22 cellular contexts compared by ENCODE assay signal in genomic region chr11:19913893-19914249, GRCh38.
DNase-seq lines count a peak whose midpoint lies in the region; ATAC-seq, FAIRE-seq and TF ChIP-seq lines count a peak whose summit lies in the region.
"Had no signal": no experiment of that assay in that cellular context is flagged by ENCODE, and none has a peak within 500 bp of the region (broad histone marks: within the 10 kb centered on the region; RNA-seq: fewer than 3 reads in every experiment).

No MANE protein-coding gene starts in this region.

- H3K27me3 ChIP-seq in HepG2 (ENCODE audit: control insufficient read depth in 1 of 2, insufficient read depth in 2 of 2, low read length in 2 of 2) (no peaks in the 10 kb centered on the region), right lobe of liver (no peaks in the 10 kb centered on the region), ascending aorta (no peaks in the 10 kb centered on the region), neural progenitor cell (no peaks in the 10 kb centered on the region), aorta (ENCODE audit: control insufficient read depth in 1 of 2, insufficient read depth in 2 of 2, low read length in 1 of 2) (no peaks in the 10 kb centered on the region), brain microvascular endothelial cell (replicated peaks) (no peaks in the 10 kb centered on the region)
- H3K27me3 ChIP-seq: BLaER1 treated with 17β-estradiol and CSF1 and Interleukin-3, amounts not matched to agents 10 nM and 100 nM had no signal

- H3F3A ChIP-seq in neural progenitor cell (ENCODE audit: low read depth), result peaks cover 11% of the 10 kb centered on the region

- H3K36me3 ChIP-seq in HepG2 (replicated peaks in 1 of 2; ENCODE audit: control insufficient read depth in 1 of 2, insufficient read depth in 2 of 2, low read length in 2 of 2) (no peaks in the 10 kb centered on the region), right lobe of liver (no peaks in the 10 kb centered on the region), ascending aorta (peaks cover 22 to 28% of the 10 kb centered on the region in 2 donors), neural progenitor cell (no peaks in the 10 kb centered on the region), aorta (ENCODE audit: control insufficient read depth in 1 of 2, insufficient read depth in 2 of 2, low read length in 1 of 2) (peaks cover 3% of the 10 kb centered on the region in 2 donors), brain microvascular endothelial cell (replicated peaks) (no peaks in the 10 kb centered on the region)
- H3K36me3 ChIP-seq: BLaER1 treated with 17β-estradiol and CSF1 and Interleukin-3, amounts not matched to agents 10 nM and 100 nM; HAP-1 had no signal

- H3K27ac Mint-ChIP-seq in neural progenitor cell, result peak overlapping the region; percentile 72
- H3K27ac Mint-ChIP-seq: CD8-positive, alpha-beta memory T cell had no signal

- H3K4me3 Mint-ChIP-seq in neural progenitor cell, result no peak overlapping the region
- H3K4me3 Mint-ChIP-seq: CD8-positive, alpha-beta memory T cell had no signal

- 81% methylated on average over 3 of the region's 3 CpGs for WGBS in HepG2 (ENCODE audit: low lambda C conversion rate)
- WGBS in right lobe of liver (ENCODE audit: insufficient coverage, low coverage, low lambda C conversion rate, missing lambda C conversion rate), result 48% methylated on average over 3 of the region's 3 CpGs
- WGBS in aorta, 2 donors, result 6 to 17% methylated on average over 3 of the region's 3 CpGs

- ATAC-seq in HepG2 (no peak), right lobe of liver (no peak), aorta (ENCODE audit: low FRiP score) (no peak), HG03354 (IDR thresholded peaks at IDR 0.05; ENCODE audit: poor library complexity, severe bottlenecking, unreplicated experiment) (no peak)
- ATAC-seq: A549, K562, PC-3 had no signal

- H3K9ac ChIP-seq in HepG2 (ENCODE audit: insufficient read depth, low read depth, low read length) (peak overlapping the region; percentile 58; the same call in 1 of the 2 replicates), neural progenitor cell (no peak overlapping the region)
- H3K9ac ChIP-seq: BLaER1 treated with 17β-estradiol and CSF1 and Interleukin-3, amounts not matched to agents 10 nM and 100 nM had no signal

- no peak for FAIRE-seq in HepG2 (lab: Jason Lieb, UNC)
- FAIRE-seq: A549, D721Med, HTR-8/SVneo, K562 had no signal

- H3K9me3 ChIP-seq in HepG2 (ENCODE audit: low read length), result no peaks in the 10 kb centered on the region
- no peaks in the 10 kb centered on the region for H3K9me3 ChIP-seq in right lobe of liver
- H3K9me3 ChIP-seq in ascending aorta, result no peaks in the 10 kb centered on the region
- H3K9me3 ChIP-seq in neural progenitor cell (ENCODE audit: low read depth), result no peaks in the 10 kb centered on the region
- H3K9me3 ChIP-seq in aorta (ENCODE audit: control insufficient read depth, low read length), result no peaks in the 10 kb centered on the region
- H3K9me3 ChIP-seq: A549; BLaER1 treated with 17β-estradiol and CSF1 and Interleukin-3, amounts not matched to agents 10 nM and 100 nM; HAP-1 had no signal

- CTCF ChIA-PET in HepG2 (lab: Yijun Ruan, JAX; ENCODE audit: low intra/inter-chr PET ratio, low total read pairs), result no interaction called here

- TF ChIP-seq POLR2A in HepG2 (IDR thresholded peaks at IDR 0.05; ENCODE audit: insufficient read depth in 1 of 2, low read depth in 2 of 2, low read length in 2 of 2), result no peak
- TF ChIP-seq POLR2A in right lobe of liver (IDR thresholded peaks at IDR 0.05), result no peak

- H3K27ac ChIP-seq in HepG2 (ENCODE audit: extremely low read length, insufficient read depth, low read length) (peak overlapping the region; percentile 93), right lobe of liver (peak overlapping the region in 1 of 3 donors; percentile 70), ascending aorta (peak overlapping the region; percentile 7 to 40), neural progenitor cell (no peak overlapping the region), aorta (ENCODE audit: low read depth in 1 of 2, low read length in 2 of 2) (peak overlapping the region; percentile 39 to 54), brain microvascular endothelial cell (no peak overlapping the region)
- H3K27ac ChIP-seq: A549; BLaER1 treated with 17β-estradiol and CSF1 and Interleukin-3, amounts not matched to agents 10 nM and 100 nM; RWPE1 had no signal

- TF ChIP-seq RAD21 in HepG2 (CRISPR knock-in tag; IDR thresholded peaks at IDR 0.05), result no peak

- TF ChIP-seq EP300 in HepG2 (IDR thresholded peaks at IDR 0.05; ENCODE audit: low read depth in 2 of 2, low read length in 2 of 2) (no peak), HepG2 (CRISPR knock-in tag; IDR thresholded peaks at IDR 0.05; ENCODE audit: borderline replicate concordance) (no peak)

- H3K36me3 Mint-ChIP-seq in neural progenitor cell, result peaks cover 14% of the 10 kb centered on the region
- H3K36me3 Mint-ChIP-seq: CD8-positive, alpha-beta memory T cell had no signal

- H3K4me3 ChIP-seq in HepG2 (replicated peaks in 1 of 3; ENCODE audit: insufficient read depth in 1 of 3, low read depth in 2 of 3, low read length in 3 of 3) (no peak overlapping the region; a peak in 2 of 6 replicates), right lobe of liver (no peak overlapping the region), ascending aorta (no peak overlapping the region), neural progenitor cell (no peak overlapping the region), aorta (ENCODE audit: low read length in 2 of 2) (no peak overlapping the region), brain microvascular endothelial cell (ENCODE audit: low read depth, low read length) (no peak overlapping the region)
- H3K4me3 ChIP-seq: A549; BLaER1 treated with 17β-estradiol and CSF1 and Interleukin-3, amounts not matched to agents 10 nM and 100 nM; HAP-1; K562 had no signal

- no peaks in the 10 kb centered on the region for H3K27me3 Mint-ChIP-seq in neural progenitor cell (ENCODE audit: insufficient read depth, low read depth)

- H2AFZ ChIP-seq in HepG2 (ENCODE audit: low read length) (no peak overlapping the region), neural progenitor cell (replicated peaks) (no peak overlapping the region)

- H3K9me3 Mint-ChIP-seq in neural progenitor cell, result no peaks in the 10 kb centered on the region

- POLR2A ChIA-PET in HepG2 (lab: Yijun Ruan, JAX), result interaction anchor here (1.2 to 2.3 kb wide), 5 partner anchors 15 to 122 kb away, joined by 3 to 8 read pairs (median 4); no protein-coding TSS in a partner anchor

- peaks cover 76% of the 10 kb centered on the region for H3K4me1 ChIP-seq in HepG2 (ENCODE audit: insufficient read depth, low read length)
- peaks cover 0 to 48% (median 23%) of the 10 kb centered on the region in 4 donors for H3K4me1 ChIP-seq in right lobe of liver
- H3K4me1 ChIP-seq in ascending aorta, result peaks cover 30 to 38% of the 10 kb centered on the region in 2 donors
- H3K4me1 ChIP-seq in neural progenitor cell, result peaks cover 14% of the 10 kb centered on the region
- peaks cover 7 to 23% of the 10 kb centered on the region in 2 donors for H3K4me1 ChIP-seq in aorta (ENCODE audit: control insufficient read depth in 1 of 2, insufficient read depth in 2 of 2, low read length in 2 of 2)
- H3K4me1 ChIP-seq: BLaER1 treated with 17β-estradiol and CSF1 and Interleukin-3, amounts not matched to agents 10 nM and 100 nM had no signal

- no peak for DNase-seq in HepG2 (ENCODE audit: low spot score)
- no peak for DNase-seq in right lobe of liver
- DNase-seq in ascending aorta (ENCODE audit: low spot score in 2 of 2), result no peak
- DNase-seq in neural progenitor cell (ENCODE audit: low spot score), result no peak
- DNase-seq in aorta, result no peak
- DNase-seq in brain microvascular endothelial cell, result no peak
- no peak for DNase-seq in NCI-H1417 treated with DMSO at 0.1 percent for 48 hours (lab: John Stamatoyannopoulos, UW)
- DNase-seq: CD8-positive, alpha-beta memory T cell; DMS79; NCI-H187; NCI-H2107; NCI-H510A; NCI-H774; PC-3 had no signal

- TF ChIP-seq CTCF in HepG2 (CRISPR knock-in tag; IDR thresholded peaks at IDR 0.05), result no peak
- TF ChIP-seq CTCF in right lobe of liver (IDR thresholded peaks at IDR 0.05), result no peak
- no peak for TF ChIP-seq CTCF in ascending aorta (IDR thresholded peaks at IDR 0.05)
- no peak for TF ChIP-seq CTCF in neural progenitor cell (IDR thresholded peaks at IDR 0.05)
- no peak for TF ChIP-seq CTCF in brain microvascular endothelial cell (IDR thresholded peaks at IDR 0.05; ENCODE audit: low read depth, low read length, missing control alignments)

- H3K79me2 ChIP-seq in HepG2 (ENCODE audit: insufficient read depth, low read length) (no peaks in the 10 kb centered on the region), neural progenitor cell (ENCODE audit: low read depth) (no peaks in the 10 kb centered on the region)

- H4K20me1 ChIP-seq in HepG2 (ENCODE audit: insufficient read depth, low read length) (no peaks in the 10 kb centered on the region), neural progenitor cell (ENCODE audit: low read depth) (peaks cover 11% of the 10 kb centered on the region)
- H4K20me1 ChIP-seq: BLaER1 treated with 17β-estradiol and CSF1 and Interleukin-3, amounts not matched to agents 10 nM and 100 nM had no signal

- in situ Hi-C loops in HepG2 (cut with HindIII; ENCODE audit: extremely low pct_ligation_motif_present, low pct_unique_long_range_greater_than_20kb), result no loop called here
- in situ Hi-C loops in brain microvascular endothelial cell (cut with HindIII; ENCODE audit: low pct_ligation_motif_present, low sequenced_read_pairs), result no loop called here

- intact Hi-C loops in HepG2 (cut with micrococcal nuclease; ENCODE audit: unreplicated experiment), result loop anchor here (2.0 to 5.0 kb wide), 2 partner anchors 41 to 108 kb away; no protein-coding TSS in a partner anchor
- intact Hi-C loops in right lobe of liver (cut with DNase I), result no loop called here
- intact Hi-C loops in ascending aorta (cut with DNase I), result no loop called here
- intact Hi-C loops in aorta (cut with DNase I), result no loop called here

- BruUV-seq in HepG2 (replicated peaks; lab: Mats Ljungman, UMichigan), result no TSS peak

- H3K4me2 ChIP-seq in HepG2 (ENCODE audit: low read depth, low read length) (peak overlapping the region; percentile 82), neural progenitor cell (no peak overlapping the region)
- H3K4me2 ChIP-seq: A549; BLaER1 treated with 17β-estradiol and CSF1 and Interleukin-3, amounts not matched to agents 10 nM and 100 nM had no signal

- peaks cover 23% of the 10 kb centered on the region for H3K4me1 Mint-ChIP-seq in neural progenitor cell
- H3K4me1 Mint-ChIP-seq: CD8-positive, alpha-beta memory T cell had no signal

TF ChIP-seq in HepG2, 621 proteins besides CTCF, POLR2A, EP300 and RAD21 (continues in another document):
- TF ChIP-seq ZNF782 (CRISPR knock-in tag; IDR thresholded peaks at IDR 0.05; ENCODE audit: borderline replicate concordance) (no peak), TARDBP (CRISPR knock-in tag; IDR thresholded peaks at IDR 0.05) (0 out of 2 replicates have a peak, but pooled peaks have one; percentile 10), NFE2 (CRISPR knock-in tag; IDR thresholded peaks at IDR 0.05) (no peak), NPAS2 (CRISPR knock-in tag; IDR thresholded peaks at IDR 0.05; ENCODE audit: borderline replicate concordance) (no peak), KLF12 (CRISPR knock-in tag; IDR thresholded peaks at IDR 0.05; ENCODE audit: borderline replicate concordance) (0 out of 2 replicates have a peak, but pooled peaks have one; percentile 8), ISX (CRISPR knock-in tag; conservative IDR thresholded peaks at IDR 0.05) (no peak)

Comparison
In these comparisons a context has a peak if more than half of its experiments do, and no peak if none do; other contexts are left out.
1. H3K27ac ChIP-seq: peak in HepG2 (single experiment), ascending aorta (2 of 2) and aorta (2 of 2); none in neural progenitor cell (single experiment) and brain microvascular endothelial cell (single experiment).